In the genomic region with DNA sequence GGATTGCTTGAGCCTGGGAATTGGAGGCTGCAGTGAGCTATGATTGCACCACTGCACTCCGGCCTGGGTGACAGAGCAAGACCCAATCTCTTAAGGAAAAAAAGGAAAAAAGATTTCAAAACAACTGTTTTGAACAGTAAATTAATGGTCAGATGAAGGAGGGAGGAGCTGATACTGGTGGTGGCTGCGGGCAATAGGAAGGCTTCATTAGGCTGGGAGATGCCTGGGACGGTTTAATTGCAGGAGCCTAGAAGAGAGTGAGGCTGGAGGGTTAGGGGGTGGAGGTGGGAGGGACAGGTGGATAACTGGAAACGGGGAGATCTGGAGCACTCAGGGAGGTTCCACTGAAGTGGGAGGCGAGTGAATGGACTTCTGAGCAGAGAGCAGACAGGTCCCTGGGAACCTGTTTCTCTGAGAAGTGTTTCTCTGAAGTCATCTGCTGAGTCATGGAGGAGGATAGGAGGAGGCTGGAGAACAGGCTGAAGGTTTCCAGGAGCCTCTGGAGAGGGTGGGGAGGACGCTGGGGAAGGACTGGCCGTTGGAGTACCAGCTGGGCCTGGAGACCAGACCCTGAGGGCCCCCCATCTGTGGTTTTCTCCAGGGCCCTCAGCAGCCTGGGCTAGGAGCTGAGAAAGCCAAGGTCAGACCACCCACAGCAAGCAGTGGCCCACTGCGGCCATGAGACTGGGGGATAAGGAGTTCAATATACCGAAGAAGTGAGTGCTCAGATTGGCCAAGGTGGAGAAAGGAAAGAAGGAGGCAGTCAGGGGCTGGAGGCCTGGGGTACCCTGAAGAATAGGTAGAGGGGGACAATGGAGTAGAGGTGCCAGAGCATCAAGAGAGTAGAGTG, we compare ENCODE assay signal across 1 cellular context.
A peak's percentile ranks its signal among the peaks of the same experiment; 100 is the strongest.
TF ChIP-seq lines count a peak whose summit lies in the region.

No MANE protein-coding gene starts in this region.

TF ChIP-seq in K562, 482 proteins besides CTCF, POLR2A, EP300 and RAD21 (continued from another document and continues in another):
- no peak for TF ChIP-seq HNRNPK (IDR thresholded peaks at IDR 0.05; ENCODE audit: low read depth, low read length, poor library complexity, severe bottlenecking)
- TF ChIP-seq DACH1 (IDR thresholded peaks at IDR 0.05; ENCODE audit: partially characterized antibody), result peak; percentile 62
- no peak for TF ChIP-seq ZNF124 (CRISPR knock-in tag; IDR thresholded peaks at IDR 0.05)
- TF ChIP-seq MAFF (IDR thresholded peaks at IDR 0.05; ENCODE audit: low read length), result peak; percentile 97
- TF ChIP-seq, protein P1, sequence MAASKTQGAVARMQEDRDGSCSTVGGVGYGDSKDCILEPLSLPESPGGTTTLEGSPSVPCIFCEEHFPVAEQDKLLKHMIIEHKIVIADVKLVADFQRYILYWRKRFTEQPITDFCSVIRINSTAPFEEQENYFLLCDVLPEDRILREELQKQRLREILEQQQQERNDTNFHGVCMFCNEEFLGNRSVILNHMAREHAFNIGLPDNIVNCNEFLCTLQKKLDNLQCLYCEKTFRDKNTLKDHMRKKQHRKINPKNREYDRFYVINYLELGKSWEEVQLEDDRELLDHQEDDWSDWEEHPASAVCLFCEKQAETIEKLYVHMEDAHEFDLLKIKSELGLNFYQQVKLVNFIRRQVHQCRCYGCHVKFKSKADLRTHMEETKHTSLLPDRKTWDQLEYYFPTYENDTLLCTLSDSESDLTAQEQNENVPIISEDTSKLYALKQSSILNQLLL (CRISPR knock-in tag; IDR thresholded peaks at IDR 0.05; ENCODE audit: borderline replicate concordance), result no peak
- peak; percentile 29; the same call in 1 of the 2 replicates for TF ChIP-seq NR2C1 (IDR thresholded peaks at IDR 0.05)
- TF ChIP-seq NR2C1 (tag; IDR thresholded peaks at IDR 0.05), result 0 out of 2 replicates have a peak, but pooled peaks have one; percentile 41
- TF ChIP-seq ZKSCAN3 (CRISPR knock-in tag; IDR thresholded peaks at IDR 0.05), result no peak
- TF ChIP-seq, protein P2, sequence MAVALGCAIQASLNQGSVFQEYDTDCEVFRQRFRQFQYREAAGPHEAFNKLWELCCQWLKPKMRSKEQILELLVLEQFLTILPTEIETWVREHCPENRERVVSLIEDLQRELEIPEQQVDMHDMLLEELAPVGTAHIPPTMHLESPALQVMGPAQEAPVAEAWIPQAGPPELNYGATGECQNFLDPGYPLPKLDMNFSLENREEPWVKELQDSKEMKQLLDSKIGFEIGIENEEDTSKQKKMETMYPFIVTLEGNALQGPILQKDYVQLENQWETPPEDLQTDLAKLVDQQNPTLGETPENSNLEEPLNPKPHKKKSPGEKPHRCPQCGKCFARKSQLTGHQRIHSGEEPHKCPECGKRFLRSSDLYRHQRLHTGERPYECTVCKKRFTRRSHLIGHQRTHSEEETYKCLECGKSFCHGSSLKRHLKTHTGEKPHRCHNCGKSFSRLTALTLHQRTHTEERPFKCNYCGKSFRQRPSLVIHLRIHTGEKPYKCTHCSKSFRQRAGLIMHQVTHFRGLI (CRISPR knock-in tag; IDR thresholded peaks at IDR 0.05), result no peak
- no peak; the same call in 1 of the 2 replicates for TF ChIP-seq ZNF583 (CRISPR knock-in tag; IDR thresholded peaks at IDR 0.05)
- no peak for TF ChIP-seq HIVEP1 (CRISPR knock-in tag; IDR thresholded peaks at IDR 0.05)
- no peak for TF ChIP-seq SREBF1 (IDR thresholded peaks at IDR 0.05; ENCODE audit: borderline replicate concordance, low read depth, low read length)
- no peak; the same call in 1 of the 2 replicates for TF ChIP-seq MTF1 (CRISPR knock-in tag; IDR thresholded peaks at IDR 0.05; ENCODE audit: borderline replicate concordance)
- TF ChIP-seq SAP30 (IDR thresholded peaks at IDR 0.05; ENCODE audit: borderline replicate concordance, insufficient read depth, low read depth, low read length, poor library complexity, severe bottlenecking), result no peak
- 0 out of 2 replicates have a peak, but pooled peaks have one; percentile 14 for TF ChIP-seq STAT5A (IDR thresholded peaks at IDR 0.05; ENCODE audit: borderline replicate concordance, low read length)
- peak; percentile 72 for TF ChIP-seq RB1 (IDR thresholded peaks at IDR 0.05; ENCODE audit: low read depth)
- peak; percentile 68; the same call in 1 of the 2 replicates for TF ChIP-seq ARID2 (IDR thresholded peaks at IDR 0.05)
- TF ChIP-seq TRIM24 (IDR thresholded peaks at IDR 0.05), result peak in 1 of 2 experiments; percentile 67; a peak in 2 of 4 replicates
- peak; percentile 61; the same call in 1 of the 2 replicates for TF ChIP-seq TEAD2 (tag; IDR thresholded peaks at IDR 0.05)
- no peak for TF ChIP-seq CAMTA2 (CRISPR knock-in tag; conservative IDR thresholded peaks at IDR 0.05)
- TF ChIP-seq HDAC1 (IDR thresholded peaks at IDR 0.05), result peak; percentile 10 to 87; a peak in 2 of 4 replicates
- 0 out of 4 replicates have a peak, but pooled peaks of 1 of the 2 experiments have one; percentile 50 for TF ChIP-seq MCM7 (IDR thresholded peaks at IDR 0.05)
- TF ChIP-seq KHSRP (IDR thresholded peaks at IDR 0.05), result no peak
- TF ChIP-seq, protein P3, sequence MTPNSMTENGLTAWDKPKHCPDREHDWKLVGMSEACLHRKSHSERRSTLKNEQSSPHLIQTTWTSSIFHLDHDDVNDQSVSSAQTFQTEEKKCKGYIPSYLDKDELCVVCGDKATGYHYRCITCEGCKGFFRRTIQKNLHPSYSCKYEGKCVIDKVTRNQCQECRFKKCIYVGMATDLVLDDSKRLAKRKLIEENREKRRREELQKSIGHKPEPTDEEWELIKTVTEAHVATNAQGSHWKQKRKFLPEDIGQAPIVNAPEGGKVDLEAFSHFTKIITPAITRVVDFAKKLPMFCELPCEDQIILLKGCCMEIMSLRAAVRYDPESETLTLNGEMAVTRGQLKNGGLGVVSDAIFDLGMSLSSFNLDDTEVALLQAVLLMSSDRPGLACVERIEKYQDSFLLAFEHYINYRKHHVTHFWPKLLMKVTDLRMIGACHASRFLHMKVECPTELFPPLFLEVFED (CRISPR knock-in tag; conservative IDR thresholded peaks at IDR 0.05), result 0 out of 2 replicates have a peak, but pooled peaks have one; percentile 26
- no peak for TF ChIP-seq MED1 (CRISPR knock-in tag; IDR thresholded peaks at IDR 0.05; ENCODE audit: borderline replicate concordance)
- TF ChIP-seq, protein P4, sequence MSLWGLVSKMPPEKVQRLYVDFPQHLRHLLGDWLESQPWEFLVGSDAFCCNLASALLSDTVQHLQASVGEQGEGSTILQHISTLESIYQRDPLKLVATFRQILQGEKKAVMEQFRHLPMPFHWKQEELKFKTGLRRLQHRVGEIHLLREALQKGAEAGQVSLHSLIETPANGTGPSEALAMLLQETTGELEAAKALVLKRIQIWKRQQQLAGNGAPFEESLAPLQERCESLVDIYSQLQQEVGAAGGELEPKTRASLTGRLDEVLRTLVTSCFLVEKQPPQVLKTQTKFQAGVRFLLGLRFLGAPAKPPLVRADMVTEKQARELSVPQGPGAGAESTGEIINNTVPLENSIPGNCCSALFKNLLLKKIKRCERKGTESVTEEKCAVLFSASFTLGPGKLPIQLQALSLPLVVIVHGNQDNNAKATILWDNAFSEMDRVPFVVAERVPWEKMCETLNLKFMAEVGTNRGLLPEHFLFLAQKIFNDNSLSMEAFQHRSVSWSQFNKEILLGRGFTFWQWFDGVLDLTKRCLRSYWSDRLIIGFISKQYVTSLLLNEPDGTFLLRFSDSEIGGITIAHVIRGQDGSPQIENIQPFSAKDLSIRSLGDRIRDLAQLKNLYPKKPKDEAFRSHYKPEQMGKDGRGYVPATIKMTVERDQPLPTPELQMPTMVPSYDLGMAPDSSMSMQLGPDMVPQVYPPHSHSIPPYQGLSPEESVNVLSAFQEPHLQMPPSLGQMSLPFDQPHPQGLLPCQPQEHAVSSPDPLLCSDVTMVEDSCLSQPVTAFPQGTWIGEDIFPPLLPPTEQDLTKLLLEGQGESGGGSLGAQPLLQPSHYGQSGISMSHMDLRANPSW (CRISPR knock-in tag; IDR thresholded peaks at IDR 0.05), result 0 out of 2 replicates have a peak, but pooled peaks have one; percentile 68
- TF ChIP-seq, protein P5, sequence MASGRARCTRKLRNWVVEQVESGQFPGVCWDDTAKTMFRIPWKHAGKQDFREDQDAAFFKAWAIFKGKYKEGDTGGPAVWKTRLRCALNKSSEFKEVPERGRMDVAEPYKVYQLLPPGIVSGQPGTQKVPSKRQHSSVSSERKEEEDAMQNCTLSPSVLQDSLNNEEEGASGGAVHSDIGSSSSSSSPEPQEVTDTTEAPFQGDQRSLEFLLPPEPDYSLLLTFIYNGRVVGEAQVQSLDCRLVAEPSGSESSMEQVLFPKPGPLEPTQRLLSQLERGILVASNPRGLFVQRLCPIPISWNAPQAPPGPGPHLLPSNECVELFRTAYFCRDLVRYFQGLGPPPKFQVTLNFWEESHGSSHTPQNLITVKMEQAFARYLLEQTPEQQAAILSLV (tag; IDR thresholded peaks at IDR 0.05), result no peak
- no peak for TF ChIP-seq TSC22D4 (tag; IDR thresholded peaks at IDR 0.05)
- no peak for TF ChIP-seq BCL6 (CRISPR knock-in tag; IDR thresholded peaks at IDR 0.05)
- no peak for TF ChIP-seq SRSF1 (IDR thresholded peaks at IDR 0.05; ENCODE audit: low read depth, low read length)
- TF ChIP-seq ZNF785 (CRISPR knock-in tag; IDR thresholded peaks at IDR 0.05), result no peak
- TF ChIP-seq ZNF77 (CRISPR knock-in tag; IDR thresholded peaks at IDR 0.05), result no peak
- TF ChIP-seq SRSF7 (optimal IDR thresholded peaks at IDR 0.05; ENCODE audit: low read depth, low read length), result no peak
- no peak for TF ChIP-seq ZNF507 (tag; conservative IDR thresholded peaks at IDR 0.05)
- no peak for TF ChIP-seq KDM2B (CRISPR knock-in tag; IDR thresholded peaks at IDR 0.05)
- TF ChIP-seq PHF20 (IDR thresholded peaks at IDR 0.05; ENCODE audit: partially characterized antibody), result no peak
- TF ChIP-seq JUNB (CRISPR knock-in tag; conservative IDR thresholded peaks at IDR 0.05), result no peak
- TF ChIP-seq MYC (IDR thresholded peaks at IDR 0.05; ENCODE audit: low read depth, low read length), result no peak
- TF ChIP-seq MYC (CRISPR knock-in tag; IDR thresholded peaks at IDR 0.05; ENCODE audit: borderline replicate concordance, low read depth), result peak; percentile 57; the same call in 1 of the 2 replicates
- no peak for TF ChIP-seq NCOA2 (IDR thresholded peaks at IDR 0.05; ENCODE audit: partially characterized antibody in 2 of 2)
- TF ChIP-seq, protein P6, sequence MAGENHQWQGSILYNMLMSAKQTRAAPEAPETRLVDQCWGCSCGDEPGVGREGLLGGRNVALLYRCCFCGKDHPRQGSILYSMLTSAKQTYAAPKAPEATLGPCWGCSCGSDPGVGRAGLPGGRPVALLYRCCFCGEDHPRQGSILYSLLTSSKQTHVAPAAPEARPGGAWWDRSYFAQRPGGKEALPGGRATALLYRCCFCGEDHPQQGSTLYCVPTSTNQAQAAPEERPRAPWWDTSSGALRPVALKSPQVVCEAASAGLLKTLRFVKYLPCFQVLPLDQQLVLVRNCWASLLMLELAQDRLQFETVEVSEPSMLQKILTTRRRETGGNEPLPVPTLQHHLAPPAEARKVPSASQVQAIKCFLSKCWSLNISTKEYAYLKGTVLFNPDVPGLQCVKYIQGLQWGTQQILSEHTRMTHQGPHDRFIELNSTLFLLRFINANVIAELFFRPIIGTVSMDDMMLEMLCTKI (IDR thresholded peaks at IDR 0.05; ENCODE audit: partially characterized antibody), result no peak
- TF ChIP-seq, protein P7, sequence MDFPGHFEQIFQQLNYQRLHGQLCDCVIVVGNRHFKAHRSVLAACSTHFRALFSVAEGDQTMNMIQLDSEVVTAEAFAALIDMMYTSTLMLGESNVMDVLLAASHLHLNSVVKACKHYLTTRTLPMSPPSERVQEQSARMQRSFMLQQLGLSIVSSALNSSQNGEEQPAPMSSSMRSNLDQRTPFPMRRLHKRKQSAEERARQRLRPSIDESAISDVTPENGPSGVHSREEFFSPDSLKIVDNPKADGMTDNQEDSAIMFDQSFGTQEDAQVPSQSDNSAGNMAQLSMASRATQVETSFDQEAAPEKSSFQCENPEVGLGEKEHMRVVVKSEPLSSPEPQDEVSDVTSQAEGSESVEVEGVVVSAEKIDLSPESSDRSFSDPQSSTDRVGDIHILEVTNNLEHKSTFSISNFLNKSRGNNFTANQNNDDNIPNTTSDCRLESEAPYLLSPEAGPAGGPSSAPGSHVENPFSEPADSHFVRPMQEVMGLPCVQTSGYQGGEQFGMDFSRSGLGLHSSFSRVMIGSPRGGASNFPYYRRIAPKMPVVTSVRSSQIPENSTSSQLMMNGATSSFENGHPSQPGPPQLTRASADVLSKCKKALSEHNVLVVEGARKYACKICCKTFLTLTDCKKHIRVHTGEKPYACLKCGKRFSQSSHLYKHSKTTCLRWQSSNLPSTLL (IDR thresholded peaks at IDR 0.05), result no peak
- peak; percentile 75 for TF ChIP-seq SUPT5H (IDR thresholded peaks at IDR 0.05)
- TF ChIP-seq ZNF780A (CRISPR knock-in tag; IDR thresholded peaks at IDR 0.05), result no peak
- TF ChIP-seq RCOR1 (IDR thresholded peaks at IDR 0.05; ENCODE audit: borderline replicate concordance in 1 of 2, low read depth in 2 of 2, low read length in 2 of 2), result peak in 1 of 2 experiments; percentile 88; a peak in 2 of 4 replicates
- TF ChIP-seq JUND (IDR thresholded peaks at IDR 0.05; ENCODE audit: borderline replicate concordance, low read depth, low read length), result peak; percentile 90
- peak; percentile 87; the same call in 2 of the 3 replicates for TF ChIP-seq JUND (tag; IDR thresholded peaks at IDR 0.05; ENCODE audit: borderline replicate concordance, low read depth, low read length)
- peak; percentile 40 to 66; a peak in 2 of 4 replicates for TF ChIP-seq FOXK2 (conservative IDR thresholded peaks at IDR 0.05 in 1 of 2, IDR thresholded peaks at IDR 0.05 in 1 of 2; ENCODE audit: low read depth in 2 of 2)
- peak in 2 of 3 experiments; percentile 19 to 72 for TF ChIP-seq YY1 (IDR thresholded peaks at IDR 0.05; ENCODE audit: borderline replicate concordance in 1 of 3, control insufficient read depth in 1 of 3, extremely low read depth in 1 of 3, insufficient read depth in 3 of 3, insufficient read length in 1 of 3, insufficient replicate concordance in 2 of 3, low read depth in 1 of 3, low read length in 2 of 3)
